ENCODE assay signal across 10 cellular contexts in genomic region chr2:69827796-69828540, GRCh38. TPM values are rescaled to one million over a fixed set of nuclear protein-coding genes. Genes with fewer than 3 reads are reported as not detected.
DNase-seq lines count a peak whose midpoint lies in the region; ATAC-seq and TF ChIP-seq lines count a peak whose summit lies in the region.
"Had no signal": no experiment of that assay in that cellular context is flagged by ENCODE, and none has a peak within 500 bp of the region (broad histone marks: within the 10 kb centered on the region; RNA-seq: fewer than 3 reads in every experiment).

No MANE protein-coding gene starts in this region.

- no peak for ATAC-seq in HG02571 (IDR thresholded peaks at IDR 0.05; ENCODE audit: unreplicated experiment)

- BruUV-seq in MCF 10A (replicated peaks; lab: Mats Ljungman, UMichigan) = no TSS peak

- H3K9me3 Mint-ChIP-seq in MCF 10A (ENCODE audit: unreplicated experiment) = no peaks in the 10 kb centered on the region
- H3K9me3 Mint-ChIP-seq in activated CD4-positive, alpha-beta memory T cell treated with anti-CD3 and anti-CD28 coated beads for 36 hours = no peaks in the 10 kb centered on the region

- no peak overlapping the region for H3K4me3 ChIP-seq in breast epithelium
- no peak overlapping the region for H3K4me3 ChIP-seq in fibroblast of the aortic adventitia (ENCODE audit: low read depth, low read length)
- H3K4me3 ChIP-seq in subcutaneous abdominal adipose tissue (ENCODE audit: low read depth in 1 of 5, low read length in 5 of 5) = no peak overlapping the region
- no peak overlapping the region for H3K4me3 ChIP-seq in prostate gland

- POLR2A ChIA-PET in MCF 10A (lab: Yijun Ruan, JAX) = interaction anchor here (0.8 to 2.6 kb wide), 10 partner anchors 10 to 257 kb away, joined by 3 to 23 read pairs (median 4); partner anchors contain the start of genes ANXA4 and MXD1
- POLR2A ChIA-PET in activated CD4-positive, alpha-beta memory T cell treated with anti-CD3 and anti-CD28 coated beads for 36 hours (lab: Charles Lee) = interaction anchor here (1.8 kb wide), 1 partner anchor 86 kb away, joined by 5 read pairs; the partner anchor contains the start of gene ANXA4

- no peak overlapping the region for H3K9ac ChIP-seq in subcutaneous abdominal adipose tissue (ENCODE audit: low read length in 5 of 5)

- no peak for TF ChIP-seq POLR2A in breast epithelium (IDR thresholded peaks at IDR 0.05)
- TF ChIP-seq POLR2A in prostate gland (IDR thresholded peaks at IDR 0.05) = no peak

- peaks cover 11% of the 10 kb centered on the region for H3K36me3 Mint-ChIP-seq in MCF 10A (ENCODE audit: insufficient read depth, unreplicated experiment)
- H3K36me3 Mint-ChIP-seq in activated CD4-positive, alpha-beta memory T cell treated with anti-CD3 and anti-CD28 coated beads for 36 hours = peaks cover 8% of the 10 kb centered on the region

- H3K4me1 ChIP-seq in breast epithelium = no peaks in the 10 kb centered on the region
- peaks cover 0 to 42% (median 29%) of the 10 kb centered on the region in 5 donors for H3K4me1 ChIP-seq in subcutaneous abdominal adipose tissue (ENCODE audit: control insufficient read depth in 5 of 5, insufficient read depth in 5 of 5, low read length in 5 of 5)
- H3K4me1 ChIP-seq in prostate gland (replicated peaks) = no peaks in the 10 kb centered on the region

- H3K27me3 ChIP-seq in breast epithelium = no peaks in the 10 kb centered on the region
- no peaks in the 10 kb centered on the region for H3K27me3 ChIP-seq in subcutaneous abdominal adipose tissue (ENCODE audit: control insufficient read depth in 5 of 5, insufficient read depth in 4 of 5, low read length in 5 of 5)
- H3K27me3 ChIP-seq in prostate gland (replicated peaks; ENCODE audit: insufficient read depth) = no peaks in the 10 kb centered on the region
- H3K27me3 ChIP-seq: MG63 had no signal

- 82% methylated on average over 9 of the region's 9 CpGs for WGBS in prostate gland

- H3K9me3 ChIP-seq in breast epithelium (no peaks in the 10 kb centered on the region), subcutaneous abdominal adipose tissue (ENCODE audit: control insufficient read depth in 5 of 5, low read length in 5 of 5) (no peaks in the 10 kb centered on the region), prostate gland (no peaks in the 10 kb centered on the region)
- H3K9me3 ChIP-seq: MG63 had no signal

- CTCF ChIA-PET in MCF 10A (lab: Yijun Ruan, JAX) = interaction anchor here (0.5 to 2.8 kb wide), 3 partner anchors 103 to 391 kb away, joined by 3 to 18 read pairs (median 3); no protein-coding TSS in a partner anchor
- CTCF ChIA-PET in activated CD4-positive, alpha-beta memory T cell treated with anti-CD3 and anti-CD28 coated beads for 36 hours (lab: Charles Lee) = interaction anchor here (1.5 to 2.7 kb wide), 6 partner anchors 10 to 263 kb away, joined by 5 to 17 read pairs (median 6); no protein-coding TSS in a partner anchor

- no peak overlapping the region for H3K27ac ChIP-seq in breast epithelium
- H3K27ac ChIP-seq in subcutaneous abdominal adipose tissue (ENCODE audit: low read depth, low read length) = peak overlapping the region; percentile 98
- H3K27ac ChIP-seq in prostate gland = no peak overlapping the region

- intact Hi-C loops in MCF 10A (cut with micrococcal nuclease) = no loop called here
- intact Hi-C loops in breast epithelium (cut with DNase I; ENCODE audit: low total_unique reads) = no loop called here
- intact Hi-C loops in activated CD4-positive, alpha-beta memory T cell treated with anti-CD3 and anti-CD28 coated beads for 36 hours (cut with micrococcal nuclease) = loop anchor here (2.0 to 5.0 kb wide), 4 partner anchors 183 to 474 kb away; partner anchors contain the start of gene FAM136A
- intact Hi-C loops in prostate gland (cut with DNase I) = no loop called here

- peaks cover 13% of the 10 kb centered on the region for H3K4me1 Mint-ChIP-seq in MCF 10A (ENCODE audit: insufficient read depth, unreplicated experiment)
- peaks cover 28% of the 10 kb centered on the region for H3K4me1 Mint-ChIP-seq in activated CD4-positive, alpha-beta memory T cell treated with anti-CD3 and anti-CD28 coated beads for 36 hours (ENCODE audit: low read depth)

- TF ChIP-seq CTCF in MCF 10A (IDR thresholded peaks at IDR 0.05; ENCODE audit: unreplicated experiment) = no peak
- TF ChIP-seq CTCF in breast epithelium (IDR thresholded peaks at IDR 0.05) = no peak
- TF ChIP-seq CTCF in fibroblast of the aortic adventitia (IDR thresholded peaks at IDR 0.05; ENCODE audit: insufficient read depth, low read length) = no peak
- no peak for TF ChIP-seq CTCF in prostate gland (IDR thresholded peaks at IDR 0.05)

- H3K36me3 ChIP-seq in breast epithelium (no peaks in the 10 kb centered on the region), subcutaneous abdominal adipose tissue (ENCODE audit: control insufficient read depth in 5 of 5, insufficient read depth in 5 of 5, low read length in 5 of 5) (peaks cover 0 to 6% (median 0%) of the 10 kb centered on the region in 5 donors), prostate gland (no peaks in the 10 kb centered on the region)
- H3K36me3 ChIP-seq: MG63 had no signal

- peak overlapping the region; percentile 97 for H3K4me3 Mint-ChIP-seq in MCF 10A (ENCODE audit: unreplicated experiment)
- peak overlapping the region; percentile 59 for H3K4me3 Mint-ChIP-seq in activated CD4-positive, alpha-beta memory T cell treated with anti-CD3 and anti-CD28 coated beads for 36 hours

- peak overlapping the region; percentile 59 for H3K27ac Mint-ChIP-seq in MCF 10A (ENCODE audit: low read depth, unreplicated experiment)
- H3K27ac Mint-ChIP-seq in activated CD4-positive, alpha-beta memory T cell treated with anti-CD3 and anti-CD28 coated beads for 36 hours = peak overlapping the region; percentile 92

- no peak for DNase-seq in MCF 10A (ENCODE audit: unreplicated experiment)
- no peak for DNase-seq in breast epithelium (ENCODE audit: low spot score in 2 of 2)
- no peak for DNase-seq in activated CD4-positive, alpha-beta memory T cell treated with anti-CD3 and anti-CD28 coated beads for 36 hours
- peak; percentile 52 for DNase-seq in fibroblast of the aortic adventitia (ENCODE audit: low read depth)
- no peak for DNase-seq in prostate gland (ENCODE audit: low spot score)
- DNase-seq in NCI-H1092 (lab: John Stamatoyannopoulos, UW) = no peak
- DNase-seq: C1 segment of cervical spinal cord, MG63 had no signal

- H3K27me3 Mint-ChIP-seq in MCF 10A (ENCODE audit: insufficient read depth, unreplicated experiment) = no peaks in the 10 kb centered on the region
- H3K27me3 Mint-ChIP-seq in activated CD4-positive, alpha-beta memory T cell treated with anti-CD3 and anti-CD28 coated beads for 36 hours = no peaks in the 10 kb centered on the region

RNA-seq across cellular contexts. Expression of gene GMCL1, which starts 1.5 kb away (rescaled TPM):
- total RNA-seq in MCF 10A (2022) = 13.2 and 13.6 TPM in 2 replicates
- 10 to 100 TPM; 14.2 to 24.4 (median 18.4) TPM for total RNA-seq in breast epithelium
- 10 to 100 TPM; 20.6 to 22.1 TPM for total RNA-seq in activated CD4-positive, alpha-beta memory T cell treated with anti-CD3 and anti-CD28 coated beads for 36 hours
- 9.7 and 14.2 TPM in 2 replicates for total RNA-seq in fibroblast of the aortic adventitia (ENCODE audit: low replicate concordance)
- 10 to 100 TPM; 16.4 to 23.6 TPM for total RNA-seq in prostate gland
